ENCODE assay signal across 8 cellular contexts in the genomic region with DNA sequence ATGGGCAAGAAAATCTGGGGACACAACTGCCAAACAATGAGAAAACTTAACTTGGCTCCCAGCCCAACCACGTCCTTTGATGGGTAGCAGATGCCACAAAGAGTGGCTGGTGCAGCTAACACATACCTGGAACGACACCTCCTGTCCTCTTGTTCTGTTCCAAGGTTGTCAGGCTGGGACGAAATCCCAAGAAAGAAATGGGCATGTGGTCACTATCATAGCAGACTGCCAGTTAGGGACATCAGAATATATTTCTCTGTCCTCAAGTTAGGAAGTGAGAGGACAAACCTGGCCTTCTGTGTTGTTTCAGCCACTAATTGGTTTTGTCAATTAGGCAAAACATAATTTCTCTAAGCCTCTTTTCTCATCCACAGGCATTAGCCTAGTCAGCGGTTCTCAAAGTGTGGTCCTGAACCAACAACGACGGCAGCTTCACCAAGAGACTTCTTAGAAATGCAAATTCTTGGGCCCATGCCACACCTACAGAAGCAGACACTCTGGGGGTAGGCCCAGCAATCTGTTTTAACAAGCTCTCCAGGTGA.
DNase-seq lines count a peak whose midpoint lies in the region; ATAC-seq and TF ChIP-seq lines count a peak whose summit lies in the region.

No MANE protein-coding gene starts in this region.

- H3K4me3 Mint-ChIP-seq in Calu3 (ENCODE audit: low read depth, unreplicated experiment): no peak overlapping the region

- ATAC-seq in GM18867 (IDR thresholded peaks at IDR 0.05; ENCODE audit: unreplicated experiment) (peak; percentile 33), psoas muscle (no peak), GM21619 (IDR thresholded peaks at IDR 0.05; ENCODE audit: unreplicated experiment) (no peak)

- intact Hi-C loops in psoas muscle (cut with DNase I): no loop called here
- intact Hi-C loops in Calu3 (cut with micrococcal nuclease; ENCODE audit: unreplicated experiment): no loop called here

- H3K4me3 ChIP-seq in OCI-LY3 (ENCODE audit: low read length): peak overlapping the region; percentile 76
- no peak overlapping the region for H3K4me3 ChIP-seq in psoas muscle

- no peaks in the 10 kb centered on the region for H3K9me3 Mint-ChIP-seq in Calu3 (ENCODE audit: low read depth, unreplicated experiment)

- no peaks in the 10 kb centered on the region for H3K9me3 ChIP-seq in OCI-LY3 (ENCODE audit: insufficient read depth, low read length)
- H3K9me3 ChIP-seq in psoas muscle: no peaks in the 10 kb centered on the region

- H3K27ac ChIP-seq in OCI-LY3 (ENCODE audit: low read length): peak overlapping the region; percentile 93
- H3K27ac ChIP-seq in cingulate gyrus (ENCODE audit: low read depth, low read length): peak overlapping the region; percentile 52
- peak overlapping the region; percentile 86 for H3K27ac ChIP-seq in psoas muscle

- TF ChIP-seq CTCF in OCI-LY3 (IDR thresholded peaks at IDR 0.05; ENCODE audit: low read depth, low read length) (no peak), psoas muscle (IDR thresholded peaks at IDR 0.05) (no peak), Calu3 (IDR thresholded peaks at IDR 0.05; ENCODE audit: unreplicated experiment) (no peak)

- H3K36me3 ChIP-seq in OCI-LY3 (replicated peaks; ENCODE audit: low read depth, low read length) (peaks cover 42% of the 10 kb centered on the region), psoas muscle (ENCODE audit: insufficient read depth in 1 of 2, low read depth in 1 of 2) (no peaks in the 10 kb centered on the region)

- no peaks in the 10 kb centered on the region for H3K27me3 Mint-ChIP-seq in Calu3 (ENCODE audit: unreplicated experiment)

- H2AFZ ChIP-seq in OCI-LY3 (ENCODE audit: low read depth, low read length): no peak overlapping the region

- peak overlapping the region; percentile 92 for H3K4me2 ChIP-seq in OCI-LY3 (ENCODE audit: low read length)

- no peak overlapping the region for H3K27ac Mint-ChIP-seq in Calu3 (ENCODE audit: unreplicated experiment)

- H3K27me3 ChIP-seq in OCI-LY3 (ENCODE audit: low read depth, low read length) (no peaks in the 10 kb centered on the region), psoas muscle (ENCODE audit: insufficient read depth in 3 of 3, low read length in 2 of 3) (no peaks in the 10 kb centered on the region)

- CTCF ChIA-PET in Calu3 (lab: Charles Lee): no interaction called here

- peaks cover 7% of the 10 kb centered on the region for H3K36me3 Mint-ChIP-seq in Calu3 (ENCODE audit: insufficient read depth, unreplicated experiment)

- DNase-seq in psoas muscle: no peak
- no peak for DNase-seq in pons (ENCODE audit: low spot score)
- DNase-seq in Calu3: no peak
- DNase-seq in stimulated activated CD4-positive, alpha-beta T cell treated with anti-CD3 and anti-CD28 coated beads, Interleukin-1b, Interleukin-23, amount 100 ng/mL, for 48 hours: no peak

- H3K79me2 ChIP-seq in OCI-LY3 (ENCODE audit: low read length): peaks cover 99% of the 10 kb centered on the region

- 30 to 38% (median 35%) methylated on average over 6 of the region's 6 CpGs for WGBS in psoas muscle, 3 donors

- H3K4me1 ChIP-seq in OCI-LY3 (ENCODE audit: low read length) (peaks cover 88% of the 10 kb centered on the region), psoas muscle (peaks cover 91% of the 10 kb centered on the region)

- peaks cover 57% of the 10 kb centered on the region for H4K20me1 ChIP-seq in OCI-LY3 (ENCODE audit: insufficient read depth, low read length)

- H3K4me1 Mint-ChIP-seq in Calu3 (ENCODE audit: low read depth, unreplicated experiment): peaks cover 27% of the 10 kb centered on the region

- BruUV-seq in Calu3 (replicated peaks; lab: Mats Ljungman, UMichigan): no TSS peak

- peak overlapping the region; percentile 90 for H3K9ac ChIP-seq in OCI-LY3 (ENCODE audit: low read length)
